Comparison of ENCODE assay signal across 28 cellular contexts in genomic region chr19:55541091-55541490, GRCh38. TPM values are rescaled to one million over a fixed set of nuclear protein-coding genes. Genes with fewer than 3 reads are reported as not detected.
"Had no signal": no experiment of that assay in that cellular context is flagged by ENCODE, and none has a peak within 500 bp of the region (broad histone marks: within the 10 kb centered on the region; RNA-seq: fewer than 3 reads in every experiment).

No MANE protein-coding gene starts in this region.

- H3K27ac ChIP-seq: colonic mucosa, epithelial cell of prostate, gastroesophageal sphincter, heart left ventricle, hepatocyte, left ventricle myocardium inferior, lower lobe of right lung, parathyroid adenoma, sigmoid colon, thoracic aorta, tibial nerve, upper lobe of left lung had no signal

- H3K4me1 ChIP-seq: colonic mucosa, lower lobe of right lung, parathyroid adenoma, sigmoid colon, tibial nerve had no signal

- H3K4me3 ChIP-seq: colonic mucosa, gastroesophageal sphincter, heart left ventricle, hepatocyte, left ventricle myocardium inferior, lower lobe of right lung, mucosa of descending colon, sigmoid colon, thoracic aorta, tibial nerve, upper lobe of left lung had no signal

- H2AFZ ChIP-seq: hepatocyte, parathyroid adenoma had no signal

- H3K27me3 ChIP-seq: colonic mucosa, heart left ventricle, hepatocyte, upper lobe of left lung had no signal

- H3K36me3 ChIP-seq: colonic mucosa, gastroesophageal sphincter, heart left ventricle, left ventricle myocardium inferior, lower lobe of right lung, sigmoid colon, thoracic aorta, tibial nerve, upper lobe of left lung had no signal

- H3K9me3 ChIP-seq: colonic mucosa, gastroesophageal sphincter, heart left ventricle, left ventricle myocardium inferior, lower lobe of right lung, mucosa of descending colon, sigmoid colon, thoracic aorta, tibial nerve, upper lobe of left lung had no signal

- DNase-seq: colonic mucosa; effector CD8-positive, alpha-beta T cell; endodermal cell; foreskin fibroblast; heart left ventricle; left colon; left ventricle myocardium inferior; lower lobe of right lung; mucosa of descending colon; naive B cell; sigmoid colon; stimulated activated CD4-positive, alpha-beta T cell treated with anti-CD3 and anti-CD28 coated beads, Interleukin-2, amount 100 ng/mL, for 24 hours; stimulated activated CD4-positive, alpha-beta T cell treated with anti-CD3 and anti-CD28 coated beads, Interleukin-4, amount 100 ng/mL, for 24 hours; stimulated activated naive B cell treated with anti-CD40 and anti-IgM and Interleukin-4, amounts not matched to agents 10 μg/mL and 1 μg/mL and 100 μg/mL, for 72 hours; upper lobe of left lung had no signal

- H3K9ac ChIP-seq: parathyroid adenoma had no signal

- ATAC-seq: esophagus mucosa; gastroesophageal sphincter; heart left ventricle; left colon; lower lobe of right lung; mucosa of descending colon; natural killer cell treated with Interleukin-12 subunit alpha and Interleukin-12 subunit beta and Interleukin-15 and Interleukin-18, amount 100 ng/mL, for 72 hours; stimulated activated naive B cell treated with anti-CD40 and anti-IgM and Interleukin-4, amounts not matched to agents 10 μg/mL and 1 μg/mL and 100 μg/mL, for 72 hours had no signal

- H3K4me2 ChIP-seq: hepatocyte had no signal

RNA-seq across cellular contexts. Expression of gene SBK2, which starts 4.2 kb away (rescaled TPM):
- total RNA-seq: chondrocyte; colonic mucosa; esophagus mucosa; gastroesophageal sphincter; left colon; lower lobe of right lung; mucosa of descending colon; natural killer cell treated with Interleukin-12 subunit alpha and Interleukin-12 subunit beta and Interleukin-15 and Interleukin-18, amount 100 ng/mL, for 72 hours; neural crest cell; osteoblast; sigmoid colon; thoracic aorta; tibial nerve; upper lobe of left lung had no signal
- polyA plus RNA-seq: sigmoid colon had no signal

RNA-seq across cellular contexts. Expression of gene SBK3, which starts 4.3 kb away (rescaled TPM):
- total RNA-seq: chondrocyte; colonic mucosa; left colon; natural killer cell treated with Interleukin-12 subunit alpha and Interleukin-12 subunit beta and Interleukin-15 and Interleukin-18, amount 100 ng/mL, for 72 hours; osteoblast; progenitor cell of endocrine pancreas; skeletal muscle tissue; thoracic aorta had no signal
- polyA plus RNA-seq: hepatocyte had no signal
